Comparison of ENCODE assay signal across 8 cellular contexts in the genomic region with DNA sequence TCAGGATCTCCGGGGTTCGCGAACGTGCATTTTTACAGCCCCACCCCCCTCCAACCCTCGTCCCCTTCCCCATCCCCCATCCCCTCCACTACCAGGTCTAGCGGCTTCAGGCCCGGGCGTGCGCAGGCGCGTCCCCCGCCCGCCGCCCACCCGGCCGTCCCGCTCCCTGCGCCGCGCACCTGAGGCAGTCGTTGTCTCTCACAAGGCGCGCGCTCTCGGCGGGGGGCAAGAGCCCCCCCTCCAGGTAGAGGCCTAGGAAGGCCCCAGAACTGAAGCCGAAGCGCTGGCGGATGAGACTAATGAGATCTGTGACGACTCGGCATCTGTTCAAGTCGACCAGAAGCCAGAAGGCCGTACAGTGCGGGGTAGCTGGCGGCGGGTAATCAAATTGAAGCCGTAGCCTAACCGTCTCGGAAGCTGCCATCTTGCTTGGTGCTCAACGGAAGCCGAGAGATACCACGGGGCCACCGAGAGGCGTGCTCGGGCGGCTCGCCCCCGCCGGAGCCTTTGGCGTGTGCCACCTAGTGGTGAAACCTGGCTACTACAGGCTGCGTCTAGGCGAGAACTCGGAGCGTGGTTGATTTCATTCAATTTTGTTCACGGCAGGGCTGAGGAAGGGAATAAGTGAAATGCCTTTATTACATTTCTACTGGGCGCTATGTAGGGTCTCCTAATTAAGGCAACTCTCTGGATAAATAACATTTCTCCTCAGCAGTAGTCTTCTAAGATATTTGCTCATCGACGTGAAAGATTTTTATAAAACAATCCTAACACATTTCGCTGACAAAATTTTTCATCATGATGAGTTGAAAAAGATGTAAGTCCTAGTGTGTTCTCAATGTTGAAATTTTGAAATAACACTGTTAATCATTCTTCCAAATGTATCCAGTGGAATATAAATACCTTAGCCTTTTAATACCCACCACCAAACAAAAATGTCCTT.
DNase-seq lines count a peak whose midpoint lies in the region; ATAC-seq and TF ChIP-seq lines count a peak whose summit lies in the region.

COIL (minus strand) TSS at position 455 of the 943 bp plus-strand sequence; CDS start at position 424, 31 bp downstream.

- peak; percentile 95 for ATAC-seq in GM21576 (IDR thresholded peaks at IDR 0.05; ENCODE audit: unreplicated experiment)

- TF ChIP-seq POLR2A in erythroblast (IDR thresholded peaks at IDR 0.05; ENCODE audit: low read length), result peak; percentile 74

- DNase-seq in DMS53 treated with DMSO at 0.1 percent for 48 hours (lab: John Stamatoyannopoulos, UW; ENCODE audit: unreplicated experiment) (peak; percentile 78), OCI-M2 (lab: John Stamatoyannopoulos, UW; ENCODE audit: unreplicated experiment) (peak; percentile 65), activated T-cell treated with anti-CD3 and anti-CD28 coated beads for 48 hours (ENCODE audit: low read depth) (peak; percentile 91), erythroblast (lab: John Stamatoyannopoulos, UW) (peak; percentile 94 to 96)
- DNase-seq in stimulated activated CD8-positive, alpha-beta memory T cell treated with anti-CD3 and anti-CD28 coated beads, Interleukin-7, amount 100 ng/mL, for 4 hours (ENCODE audit: low read depth in 2 of 2), result peak; percentile 86 to 88

- H3K36me3 ChIP-seq in muscle layer of duodenum (ENCODE audit: control insufficient read depth in 1 of 2, insufficient read depth in 2 of 2, low read length in 2 of 2), result peaks cover 0 to 5% of the 10 kb centered on the region in 2 donors

- peak within 1 kb of the TSS; percentile 77 for H3K27ac ChIP-seq in muscle layer of duodenum (ENCODE audit: low read length)

- peaks cover 2 to 15% of the 10 kb centered on the region in 2 donors for H3K4me1 ChIP-seq in muscle layer of duodenum (ENCODE audit: control insufficient read depth in 1 of 2, insufficient read depth in 2 of 2, low read length in 2 of 2)

- no peaks in the 10 kb centered on the region for H3K27me3 ChIP-seq in muscle layer of duodenum (ENCODE audit: low read depth, low read length)

- H3K4me3 ChIP-seq in muscle layer of duodenum (ENCODE audit: low read depth in 1 of 2, low read length in 2 of 2), result peak within 1 kb of the TSS; percentile 79 to 89

- no peaks in the 10 kb centered on the region for H3K9me3 ChIP-seq in muscle layer of duodenum (ENCODE audit: control insufficient read depth in 1 of 2, low read length in 2 of 2)

- peak; percentile 63 for TF ChIP-seq RAD21 in Ishikawa (IDR thresholded peaks at IDR 0.05; ENCODE audit: low read depth)

- TF ChIP-seq EP300 in Ishikawa (IDR thresholded peaks at IDR 0.05; ENCODE audit: borderline replicate concordance), result peak; percentile 38; the same call in 1 of the 2 replicates

TF ChIP-seq in Ishikawa, 13 proteins besides CTCF, POLR2A, EP300 and RAD21:
- TF ChIP-seq NFIC (IDR thresholded peaks at IDR 0.05), result no peak
- TF ChIP-seq, protein P1, sequence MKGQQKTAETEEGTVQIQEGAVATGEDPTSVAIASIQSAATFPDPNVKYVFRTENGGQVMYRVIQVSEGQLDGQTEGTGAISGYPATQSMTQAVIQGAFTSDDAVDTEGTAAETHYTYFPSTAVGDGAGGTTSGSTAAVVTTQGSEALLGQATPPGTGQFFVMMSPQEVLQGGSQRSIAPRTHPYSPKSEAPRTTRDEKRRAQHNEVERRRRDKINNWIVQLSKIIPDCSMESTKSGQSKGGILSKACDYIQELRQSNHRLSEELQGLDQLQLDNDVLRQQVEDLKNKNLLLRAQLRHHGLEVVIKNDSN (IDR thresholded peaks at IDR 0.05), result peak; percentile 76
- no peak for TF ChIP-seq FOXM1 (IDR thresholded peaks at IDR 0.05; ENCODE audit: borderline replicate concordance, low read depth)
- no peak for TF ChIP-seq TCF12 (IDR thresholded peaks at IDR 0.05; ENCODE audit: low read depth)
- TF ChIP-seq REST (IDR thresholded peaks at IDR 0.05; ENCODE audit: low read depth), result no peak
- TF ChIP-seq CEBPB (IDR thresholded peaks at IDR 0.05), result no peak
- TF ChIP-seq YY1 (IDR thresholded peaks at IDR 0.05; ENCODE audit: low read depth), result peak; percentile 92
- 0 out of 2 replicates have a peak, but pooled peaks have one; percentile 24 for TF ChIP-seq TEAD4 (IDR thresholded peaks at IDR 0.05)
- TF ChIP-seq CREB1 (IDR thresholded peaks at IDR 0.05; ENCODE audit: low read depth), result no peak
- TF ChIP-seq EGR1 (IDR thresholded peaks at IDR 0.05), result peak; percentile 48; the same call in 1 of the 2 replicates
- peak; percentile 58; the same call in 1 of the 2 replicates for TF ChIP-seq ZBTB7A (IDR thresholded peaks at IDR 0.05; ENCODE audit: low read depth)
- peak; percentile 80 for TF ChIP-seq TAF1 (IDR thresholded peaks at IDR 0.05; ENCODE audit: low read depth)
- TF ChIP-seq MAX (IDR thresholded peaks at IDR 0.05), result peak; percentile 81
TF ChIP-seq in Ishikawa: peak in this region for 7.

Comparison
In these comparisons a context has a peak if more than half of its experiments do, and no peak if none do; other contexts are left out.
1. Peak in every context shown above with its lines: DNase-seq, ATAC-seq, H3K4me3 ChIP-seq and H3K27ac ChIP-seq.